ENCODE assay signal across 22 cellular contexts in genomic region chr5:131607418-131607817, GRCh38.
"Had no signal": no experiment of that assay in that cellular context is flagged by ENCODE, and none has a peak within 500 bp of the region (broad histone marks: within the 10 kb centered on the region; RNA-seq: fewer than 3 reads in every experiment).

No MANE protein-coding gene starts in this region.

- H3K27ac ChIP-seq: esophagus muscularis mucosa, gastroesophageal sphincter, left ventricle myocardium inferior, neural progenitor cell, ovary, right lobe of liver, tibial nerve, vagina had no signal

- H3K27me3 ChIP-seq: esophagus muscularis mucosa, gastroesophageal sphincter, heart left ventricle, neural progenitor cell, ovary, right lobe of liver, tibial nerve, vagina had no signal

- H3K4me3 ChIP-seq: esophagus muscularis mucosa, gastroesophageal sphincter, heart left ventricle, left ventricle myocardium inferior, neural progenitor cell, ovary, right lobe of liver, tibial nerve, vagina had no signal

- H3K36me3 ChIP-seq: neural progenitor cell, ovary, right lobe of liver, vagina had no signal

- H3K9me3 ChIP-seq: esophagus muscularis mucosa, gastroesophageal sphincter, heart left ventricle, left ventricle myocardium inferior, ovary, right lobe of liver, tibial nerve, vagina had no signal

- DNase-seq: activated CD8-positive, alpha-beta memory T cell treated with anti-CD3 and anti-CD28 coated beads for 24 hours; activated CD8-positive, alpha-beta memory T cell treated with anti-CD3 and anti-CD28 coated beads, Interleukin-2, amount 50 U/mL, for 48 hours; activated effector memory CD4-positive, alpha-beta T cell treated with anti-CD3 and anti-CD28 coated beads, Interleukin-2, amount 50 U/mL, for 16 hours; activated T-cell treated with anti-CD3 and anti-CD28 coated beads, Interleukin-2, amount 50 U/mL, for 72 hours; amygdala; effector CD8-positive, alpha-beta T cell; heart left ventricle; immature natural killer cell; kidney glomerular epithelial cell; left ventricle myocardium inferior; naive thymus-derived CD4-positive, alpha-beta T cell; ovary; right lobe of liver; small intestine; stimulated activated CD4-positive, alpha-beta T cell treated with anti-CD3 and anti-CD28 coated beads, Interleukin-4, amount 100 ng/mL, for 24 hours; T-helper 1 cell; T1000 had no signal
